ENCODE assay signal across 12 cellular contexts in the genomic region with DNA sequence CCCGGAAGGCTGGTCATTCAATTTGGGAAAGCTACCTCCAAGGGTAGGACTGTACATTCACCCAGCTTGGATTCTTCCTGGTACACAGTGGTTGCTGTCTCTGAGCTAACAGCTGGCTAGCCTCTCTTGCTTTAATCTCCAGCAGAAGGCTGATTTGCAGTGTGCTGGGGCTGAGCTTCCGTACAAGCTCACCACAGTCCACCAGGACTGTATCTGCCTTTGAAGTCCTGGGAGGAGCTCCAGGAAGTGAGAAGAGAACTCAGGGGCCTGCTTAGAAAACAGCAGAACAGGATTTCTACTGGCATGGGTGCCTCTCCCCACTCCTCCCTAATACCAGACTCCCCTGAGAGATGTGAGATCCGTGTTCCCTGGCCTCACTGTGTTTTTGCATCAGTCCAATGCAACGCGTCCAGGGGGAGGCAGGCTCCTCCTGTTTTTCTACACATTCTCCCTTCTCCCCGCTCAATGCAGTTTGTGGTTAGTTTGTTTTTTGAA. TPM values are rescaled to one million over a fixed set of nuclear protein-coding genes. Genes with fewer than 3 reads are reported as not detected.
DNase-seq lines count a peak whose midpoint lies in the region; ATAC-seq and TF ChIP-seq lines count a peak whose summit lies in the region.
"Had no signal": no experiment of that assay in that cellular context is flagged by ENCODE, and none has a peak within 500 bp of the region (broad histone marks: within the 10 kb centered on the region; RNA-seq: fewer than 3 reads in every experiment).

No MANE protein-coding gene starts in this region.

- no peak for TF ChIP-seq POLR2A in esophagus squamous epithelium (IDR thresholded peaks at IDR 0.05)
- TF ChIP-seq POLR2A in transverse colon (IDR thresholded peaks at IDR 0.05), result no peak

- intact Hi-C loops in esophagus squamous epithelium (cut with DNase I) (no loop called here), transverse colon (cut with DNase I; ENCODE audit: low total_unique reads) (no loop called here)

- WGBS in esophagus squamous epithelium, 2 donors, result 46 to 77% methylated on average over 5 to 6 of the region's 6 CpGs
- WGBS in transverse colon (ENCODE audit: low coverage in 1 of 2), 2 donors, result 49 to 57% methylated on average over 4 to 6 of the region's 6 CpGs

- TF ChIP-seq CTCF in esophagus squamous epithelium (IDR thresholded peaks at IDR 0.05) (no peak), transverse colon (IDR thresholded peaks at IDR 0.05) (no peak)

- no peak for TF ChIP-seq EP300 in transverse colon (IDR thresholded peaks at IDR 0.05; ENCODE audit: low read depth)

- no peak overlapping the region for H3K9ac ChIP-seq in muscle layer of colon (ENCODE audit: low read length)

- H3K4me1 ChIP-seq in esophagus squamous epithelium (peaks cover 0 to 91% (median 45%) of the 10 kb centered on the region in 3 donors), muscle layer of colon (ENCODE audit: insufficient read depth, low read length) (peaks cover 58% of the 10 kb centered on the region), transverse colon (peaks cover 3 to 32% (median 5%) of the 10 kb centered on the region in 4 donors)

- ATAC-seq in GM18867 (IDR thresholded peaks at IDR 0.05; ENCODE audit: unreplicated experiment), result no peak
- no peak for ATAC-seq in GM18868 (IDR thresholded peaks at IDR 0.05; ENCODE audit: unreplicated experiment)
- ATAC-seq in HG03196 (IDR thresholded peaks at IDR 0.05; ENCODE audit: unreplicated experiment), result no peak
- ATAC-seq: activated CD4-positive, alpha-beta T cell treated with anti-CD3 and anti-CD28 coated beads for 36 hours had no signal

- H3K36me3 ChIP-seq in esophagus squamous epithelium (no peaks in the 10 kb centered on the region), muscle layer of colon (ENCODE audit: insufficient read depth, low read length) (no peaks in the 10 kb centered on the region), transverse colon (no peaks in the 10 kb centered on the region)

- H3K27ac ChIP-seq in esophagus squamous epithelium, result peak overlapping the region in 3 of 4 donors; percentile 47 to 70 (median 55)
- H3K27ac ChIP-seq in muscle layer of colon (ENCODE audit: low read depth, low read length), result peak overlapping the region; percentile 14
- peak overlapping the region; percentile 63 to 70 (median 65) for H3K27ac ChIP-seq in transverse colon

- peaks cover 0 to 3% (median 0%) of the 10 kb centered on the region in 4 donors for H3K27me3 ChIP-seq in esophagus squamous epithelium
- H3K27me3 ChIP-seq in muscle layer of colon (ENCODE audit: control insufficient read depth in 1 of 2, insufficient read depth in 2 of 2, low read length in 2 of 2), result no peaks in the 10 kb centered on the region
- peaks cover 2% of the 10 kb centered on the region for H3K27me3 ChIP-seq in transverse colon

- DNase-seq in RPMI7951 (ENCODE audit: low read depth), result peak; percentile 39
- DNase-seq in esophagus squamous epithelium (lab: John Stamatoyannopoulos, UW), result no peak
- DNase-seq in transverse colon, result no peak
- DNase-seq: activated CD4-positive, alpha-beta T cell treated with anti-CD3 and anti-CD28 coated beads for 36 hours; DMS153; effector memory CD4-positive, alpha-beta T cell; NCI-H226; SHP77 had no signal

- H3K4me3 ChIP-seq in esophagus squamous epithelium (peak overlapping the region in 2 of 4 donors; percentile 10 to 37), muscle layer of colon (ENCODE audit: low read depth in 1 of 2, low read length in 2 of 2) (peak overlapping the region in 1 of 2 donors; percentile 4), transverse colon (no peak overlapping the region)

- H3K9me3 ChIP-seq in esophagus squamous epithelium, result no peaks in the 10 kb centered on the region
- H3K9me3 ChIP-seq in muscle layer of colon (ENCODE audit: low read length), result no peaks in the 10 kb centered on the region
- H3K9me3 ChIP-seq in transverse colon, result no peaks in the 10 kb centered on the region

- in situ Hi-C loops in transverse colon (cut with MboI; ENCODE audit: low pct_ligation_motif_present in 1 of 4, low pct_unique_long_range_greater_than_20kb in 1 of 4, low sequenced_read_pairs in 3 of 4), result no loop called here

RNA-seq across cellular contexts. Expression of a gene that starts 6.6 kb away (rescaled TPM):
- 1.7 and 2.0 TPM in 2 replicates for total RNA-seq in RPMI7951 (2014; rRNA removed; shearing (Covaris generic))
- 10 to 100 TPM in 3 of 4 donors, 1 to 10 TPM in 1; 9.8 to 15.5 (median 11.8) TPM for total RNA-seq in esophagus squamous epithelium
- total RNA-seq in transverse colon, result 10 to 100 TPM; 12.2 to 42.6 (median 13.2) TPM

Comparison
In these comparisons a context has a peak if more than half of its experiments do, and no peak if none do; other contexts are left out.
1. H3K27ac ChIP-seq: peak in every context shown above with its lines; median percentile 65 in transverse colon; 55 in esophagus squamous epithelium; 14 in muscle layer of colon.